Comparison of ENCODE assay signal across 26 cellular contexts in genomic region chr4:128820631-128821119, GRCh38. TPM values are rescaled to one million over a fixed set of nuclear protein-coding genes. Genes with fewer than 3 reads are reported as not detected.
DNase-seq lines count a peak whose midpoint lies in the region; ATAC-seq, FAIRE-seq and TF ChIP-seq lines count a peak whose summit lies in the region.
"Had no signal": no experiment of that assay in that cellular context is flagged by ENCODE, and none has a peak within 500 bp of the region (broad histone marks: within the 10 kb centered on the region; RNA-seq: fewer than 3 reads in every experiment).

No MANE protein-coding gene starts in this region.

- H3K9me3 ChIP-seq in skeletal muscle satellite cell (replicated peaks; ENCODE audit: low read length) (no peaks in the 10 kb centered on the region), small intestine (ENCODE audit: control insufficient read depth, low read depth) (no peaks in the 10 kb centered on the region)
- H3K9me3 ChIP-seq in CD4-positive, alpha-beta T cell (ENCODE audit: control insufficient read depth, low read length) = no peaks in the 10 kb centered on the region
- H3K9me3 ChIP-seq: Caco-2 had no signal

- no peak for FAIRE-seq in small intestine (lab: Jason Lieb, UNC)
- FAIRE-seq: GM19239, HepG2, RCC 7860 had no signal

- intact Hi-C loops in CD4-positive, alpha-beta T cell (cut with DNase I, micrococcal nuclease) = no loop called here

- H3K36me3 Mint-ChIP-seq in CD4-positive, alpha-beta T cell (ENCODE audit: low read depth) = peaks cover 49% of the 10 kb centered on the region

- peaks cover 87% of the 10 kb centered on the region for H3K4me1 Mint-ChIP-seq in CD4-positive, alpha-beta T cell (ENCODE audit: low read depth)

- no peaks in the 10 kb centered on the region for H3K9me3 Mint-ChIP-seq in CD4-positive, alpha-beta T cell
- H3K9me3 Mint-ChIP-seq: CD14-positive monocyte had no signal

- H3K36me3 ChIP-seq in skeletal muscle satellite cell (ENCODE audit: insufficient read depth, low read length) (no peaks in the 10 kb centered on the region), small intestine (ENCODE audit: control insufficient read depth in 2 of 2, insufficient read depth in 2 of 2, low read length in 2 of 2) (no peaks in the 10 kb centered on the region)

- no peak overlapping the region for H3K27ac ChIP-seq in CD4-positive, alpha-beta T cell (ENCODE audit: low read depth, low read length)
- H3K27ac ChIP-seq in small intestine (ENCODE audit: low read depth in 1 of 2, low read length in 1 of 2) = no peak overlapping the region
- H3K27ac ChIP-seq: 22Rv1, GM23248, SK-N-MC had no signal

- DNase-seq in NCI-H82 (lab: John Stamatoyannopoulos, UW) (peak; percentile 1), NCI-H82 treated with DMSO at 0.1 percent for 48 hours (lab: John Stamatoyannopoulos, UW; ENCODE audit: unreplicated experiment) (no peak), LHCN-M2 (ENCODE audit: low read depth) (peak; percentile 35), fibroblast of peridontal ligament (ENCODE audit: extremely low read depth) (peak; percentile 66), SHP77 treated with DMSO at 0.1 percent for 48 hours (lab: John Stamatoyannopoulos, UW) (no peak), small intestine (no peak)
- no peak for DNase-seq in CD4-positive, alpha-beta T cell
- DNase-seq: Caco-2; DMS153; GF-D8; GM23248; KG1; NCI-H1417 treated with DMSO at 0.1 percent for 48 hours; NCI-H2029; NCI-H2171; NCI-H69; NK-92 treated with Interleukin-12 subunit alpha and Interleukin-12 subunit beta, amount 100 ng/mL, for 24 hours had no signal

- H3K4me1 ChIP-seq in skeletal muscle satellite cell (ENCODE audit: control insufficient read depth, insufficient read depth, low read length) (peaks cover 57% of the 10 kb centered on the region), small intestine (ENCODE audit: control insufficient read depth in 2 of 2, insufficient read depth in 1 of 2, low read depth in 1 of 2, low read length in 1 of 2) (peaks cover 6 to 10% of the 10 kb centered on the region in 2 donors)

- H3K4me3 ChIP-seq in skeletal muscle satellite cell (ENCODE audit: low read length) = no peak overlapping the region
- no peak overlapping the region for H3K4me3 ChIP-seq in small intestine (ENCODE audit: low read depth in 1 of 2, low read length in 2 of 2)
- H3K4me3 ChIP-seq: GM23248, SK-N-MC had no signal

- H3K9ac ChIP-seq in skeletal muscle satellite cell (ENCODE audit: low read depth, low read length) = peak overlapping the region; percentile 18
- H3K9ac ChIP-seq: GM23248 had no signal

- no peak overlapping the region for H3K4me3 Mint-ChIP-seq in CD4-positive, alpha-beta T cell
- H3K4me3 Mint-ChIP-seq: CD14-positive monocyte had no signal

- H3K4me2 ChIP-seq in skeletal muscle satellite cell (ENCODE audit: low read length) = peak overlapping the region; percentile 11

- CTCF ChIA-PET in CD4-positive, alpha-beta T cell (lab: Charles Lee) = interaction anchor here (0.6 kb wide), 1 partner anchor 9 kb away, joined by 4 read pairs; no protein-coding TSS in a partner anchor

- WGBS in small intestine, 3 donors = 49 to 68% (median 57%) methylated on average over 3 of the region's 3 CpGs

- no peak overlapping the region for H3K27ac Mint-ChIP-seq in CD4-positive, alpha-beta T cell

- POLR2A ChIA-PET in CD4-positive, alpha-beta T cell (lab: Charles Lee) = interaction anchor here (1.2 kb wide), 1 partner anchor 8 kb away, joined by 7 read pairs; no protein-coding TSS in a partner anchor

- no peak for TF ChIP-seq CTCF in CD4-positive, alpha-beta T cell (IDR thresholded peaks at IDR 0.05)

- H3K27me3 ChIP-seq in skeletal muscle satellite cell (ENCODE audit: control insufficient read depth, insufficient read depth, low read length) (no peaks in the 10 kb centered on the region), small intestine (ENCODE audit: control insufficient read depth in 2 of 2, insufficient read depth in 2 of 2, low read length in 2 of 2) (no peaks in the 10 kb centered on the region)
- no peaks in the 10 kb centered on the region for H3K27me3 ChIP-seq in CD4-positive, alpha-beta T cell (ENCODE audit: control insufficient read depth, insufficient read depth, low read length)

- H3K27me3 Mint-ChIP-seq in CD4-positive, alpha-beta T cell = no peaks in the 10 kb centered on the region

- no peak for ATAC-seq in CD4-positive, alpha-beta T cell (ENCODE audit: poor library complexity)
- ATAC-seq: HCT116, HepG2, Right ventricle myocardium inferior had no signal

RNA-seq across cellular contexts. Expression of gene JADE1, which starts 11.2 kb away (rescaled TPM):
- 17.6 and 20.5 TPM in 2 replicates for total RNA-seq in LHCN-M2 (2014; rRNA removed)
- 11.0 TPM for polyA plus RNA-seq in LHCN-M2 (2012)
- 17.0 and 20.5 TPM in 2 replicates for total RNA-seq in skeletal muscle satellite cell (2012; rRNA removed)
- 10 to 100 TPM; 57.1 to 58.4 TPM for total RNA-seq in CD4-positive, alpha-beta T cell
- polyA plus RNA-seq in small intestine = 10 to 100 TPM in 2 of 3 donors, 1 to 10 TPM in 1; 6.2 to 14.2 (median 11.2) TPM

Comparison
In these comparisons a context has a peak if more than half of its experiments do, and no peak if none do; other contexts are left out.
1. DNase-seq: peak in NCI-H82 (single experiment), LHCN-M2 (single experiment) and fibroblast of peridontal ligament (single experiment); none in NCI-H82 treated with DMSO at 0.1 percent for 48 hours (single experiment), SHP77 treated with DMSO at 0.1 percent for 48 hours (single experiment), CD4-positive, alpha-beta T cell (0 of 10) and small intestine (single experiment).